8 cellular contexts compared by ENCODE assay signal in the genomic region with DNA sequence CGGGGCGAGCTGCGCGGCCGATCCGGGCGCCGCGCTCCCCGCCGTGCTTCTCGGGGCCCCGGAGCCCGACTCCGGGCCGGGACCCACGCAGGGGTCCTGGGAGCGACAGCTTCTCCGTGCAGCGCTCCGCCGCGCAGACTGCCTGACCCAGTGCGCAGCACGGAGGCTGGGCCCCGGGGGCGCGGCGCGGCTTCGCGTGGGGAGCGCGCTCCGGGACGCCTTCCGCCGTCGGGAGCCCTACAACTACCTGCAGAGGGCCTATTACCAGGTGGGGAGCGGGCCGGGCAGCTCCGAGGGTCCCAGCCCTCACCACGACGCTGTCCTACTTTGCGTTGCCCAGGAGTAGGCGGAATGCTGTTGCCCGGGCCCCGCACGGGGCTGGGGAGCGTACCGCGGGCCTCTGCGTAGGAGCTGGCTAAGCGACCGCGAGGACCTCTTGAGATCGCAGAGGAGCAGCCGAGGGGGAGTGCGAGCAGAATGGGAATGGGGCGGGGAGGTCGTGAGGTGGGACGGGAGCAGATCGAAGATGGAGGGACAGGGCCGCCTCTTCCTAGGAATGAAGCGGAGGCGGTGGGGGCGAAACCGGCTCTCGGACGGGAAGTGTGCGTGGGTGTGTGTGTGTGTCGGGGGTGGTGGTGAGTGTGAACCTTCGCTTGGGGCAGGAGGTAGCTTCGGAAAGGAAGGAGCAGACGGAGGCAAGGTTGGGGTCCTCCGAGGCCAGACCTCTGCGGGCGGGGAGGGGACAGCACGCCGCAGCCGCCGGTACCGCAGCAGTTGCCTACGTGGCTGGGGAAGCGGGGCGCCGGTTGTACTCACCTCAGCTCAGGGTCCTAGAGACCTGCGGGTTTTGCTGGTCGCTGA. TPM values are rescaled to one million over a fixed set of nuclear protein-coding genes. Genes with fewer than 3 reads are reported as not detected.
DNase-seq lines count a peak whose midpoint lies in the region; ATAC-seq and TF ChIP-seq lines count a peak whose summit lies in the region.

No MANE protein-coding gene starts in this region.

- TF ChIP-seq RAD21 in Ishikawa (IDR thresholded peaks at IDR 0.05; ENCODE audit: low read depth): no peak

- H2BK5ac ChIP-seq in mesendoderm (ENCODE audit: low read length): peak overlapping the region; percentile 87

- H3K27ac Mint-ChIP-seq in CD14-positive monocyte: peak overlapping the region in 2 of 7 donors; percentile 40 to 63
- peak overlapping the region; percentile 54 for H3K27ac Mint-ChIP-seq in activated CD4-positive, alpha-beta T cell treated with anti-CD3 and anti-CD28 coated beads, Interleukin-2, amount 10 ng/mL, durations not matched to agents 7 days and 5 days

- H2BK15ac ChIP-seq in mesendoderm (replicated peaks; ENCODE audit: low read depth): no peak overlapping the region

- peak overlapping the region; percentile 41 for H3K27ac ChIP-seq in mesendoderm (ENCODE audit: low read depth, low read length)
- peak overlapping the region; percentile 57 for H3K27ac ChIP-seq in suprapubic skin

- H3K27me3 Mint-ChIP-seq in CD14-positive monocyte (ENCODE audit: low read depth in 3 of 3): peaks cover 49 to 69% (median 54%) of the 10 kb centered on the region in 3 donors
- peaks cover 59% of the 10 kb centered on the region for H3K27me3 Mint-ChIP-seq in activated CD4-positive, alpha-beta T cell treated with anti-CD3 and anti-CD28 coated beads, Interleukin-2, amount 10 ng/mL, durations not matched to agents 7 days and 5 days

- H3K27me3 ChIP-seq in mesendoderm (ENCODE audit: insufficient read depth, low read length, poor library complexity) (peaks cover 2% of the 10 kb centered on the region), suprapubic skin (peaks cover 17% of the 10 kb centered on the region)

- CTCF ChIA-PET in activated CD4-positive, alpha-beta T cell treated with anti-CD3 and anti-CD28 coated beads, Interleukin-2, amount 10 ng/mL, durations not matched to agents 7 days and 5 days (lab: Charles Lee): interaction anchor here (0.7 to 2.2 kb wide), 12 partner anchors 10 to 76 kb away, joined by 3 to 17 read pairs (median 3); partner anchors contain the start of genes CD4, CDCA3, GNB3 and MLF2

- H3K36me3 ChIP-seq in mesendoderm (ENCODE audit: control insufficient read depth, insufficient read depth, low read length) (peaks cover 7% of the 10 kb centered on the region), suprapubic skin (peaks cover 10% of the 10 kb centered on the region)

- no peak for TF ChIP-seq POLR2A in suprapubic skin (IDR thresholded peaks at IDR 0.05)

- H3K36me3 Mint-ChIP-seq in CD14-positive monocyte: peaks cover 16 to 26% of the 10 kb centered on the region in 2 donors
- H3K36me3 Mint-ChIP-seq in activated CD4-positive, alpha-beta T cell treated with anti-CD3 and anti-CD28 coated beads, Interleukin-2, amount 10 ng/mL, durations not matched to agents 7 days and 5 days (ENCODE audit: low read depth): no peaks in the 10 kb centered on the region

- TF ChIP-seq CTCF in CD14-positive monocyte (IDR thresholded peaks at IDR 0.05): no peak
- TF ChIP-seq CTCF in suprapubic skin (IDR thresholded peaks at IDR 0.05): no peak

- H3K4ac ChIP-seq in mesendoderm (ENCODE audit: low read depth, low read length): peak overlapping the region; percentile 19

- peak overlapping the region; percentile 48 for H3K23ac ChIP-seq in mesendoderm (ENCODE audit: low read length)

- no peak for ATAC-seq in HG03139 (IDR thresholded peaks at IDR 0.05; ENCODE audit: unreplicated experiment)

- H3K4me3 Mint-ChIP-seq in CD14-positive monocyte: peak overlapping the region; percentile 84 to 95
- H3K4me3 Mint-ChIP-seq in activated CD4-positive, alpha-beta T cell treated with anti-CD3 and anti-CD28 coated beads, Interleukin-2, amount 10 ng/mL, durations not matched to agents 7 days and 5 days: peak overlapping the region; percentile 69

- peaks cover 12% of the 10 kb centered on the region for H3K79me1 ChIP-seq in mesendoderm (ENCODE audit: low read length)

- peak overlapping the region; percentile 99 for H3K56ac ChIP-seq in mesendoderm (ENCODE audit: low read length)

- no peak overlapping the region for H4K8ac ChIP-seq in mesendoderm (ENCODE audit: low read depth, low read length)

- POLR2A ChIA-PET in activated CD4-positive, alpha-beta T cell treated with anti-CD3 and anti-CD28 coated beads, Interleukin-2, amount 10 ng/mL, durations not matched to agents 7 days and 5 days (lab: Charles Lee): no interaction called here

- peak overlapping the region; percentile 78 for H3K18ac ChIP-seq in mesendoderm (ENCODE audit: low read length)

- TF ChIP-seq EP300 in Ishikawa (IDR thresholded peaks at IDR 0.05; ENCODE audit: borderline replicate concordance): no peak
- TF ChIP-seq EP300 in suprapubic skin (IDR thresholded peaks at IDR 0.05): no peak

- H3K4me1 Mint-ChIP-seq in CD14-positive monocyte: peaks cover 24% of the 10 kb centered on the region
- H3K4me1 Mint-ChIP-seq in activated CD4-positive, alpha-beta T cell treated with anti-CD3 and anti-CD28 coated beads, Interleukin-2, amount 10 ng/mL, durations not matched to agents 7 days and 5 days: peaks cover 16% of the 10 kb centered on the region

- intact Hi-C loops in CD14-positive monocyte (cut with micrococcal nuclease): loop anchor here (5.0 kb wide), 3 partner anchors 37 to 207 kb away; no protein-coding TSS in a partner anchor

- peaks cover 0 to 12% (median 8%) of the 10 kb centered on the region in 7 donors for H3K9me3 Mint-ChIP-seq in CD14-positive monocyte
- no peaks in the 10 kb centered on the region for H3K9me3 Mint-ChIP-seq in activated CD4-positive, alpha-beta T cell treated with anti-CD3 and anti-CD28 coated beads, Interleukin-2, amount 10 ng/mL, durations not matched to agents 7 days and 5 days

- H3K9me3 ChIP-seq in suprapubic skin: no peaks in the 10 kb centered on the region

- peaks cover 2% of the 10 kb centered on the region for H3K4me1 ChIP-seq in mesendoderm (ENCODE audit: control insufficient read depth, low read depth, low read length)
- H3K4me1 ChIP-seq in suprapubic skin: peaks cover 40% of the 10 kb centered on the region

- H2BK120ac ChIP-seq in mesendoderm (ENCODE audit: low read depth, low read length): peak overlapping the region; percentile 29

- H4K5ac ChIP-seq in mesendoderm (ENCODE audit: low read length): no peak overlapping the region

- DNase-seq in CD14-positive monocyte (ENCODE audit: low spot score) (peak; percentile 48), mesendoderm (peak; percentile 82), suprapubic skin (ENCODE audit: low spot score in 2 of 2) (peak in 1 of 2 donors; percentile 70), SHP77 (lab: John Stamatoyannopoulos, UW) (no peak)
- DNase-seq in activated CD4-positive, alpha-beta T cell treated with anti-CD3 and anti-CD28 coated beads, Interleukin-2, amount 10 ng/mL, durations not matched to agents 7 days and 5 days: no peak
- peak; percentile 14 for DNase-seq in effector CD4-positive, alpha-beta T cell

- H3K9ac ChIP-seq in mesendoderm (ENCODE audit: low read length): peak overlapping the region; percentile 97

- H3K4me3 ChIP-seq in mesendoderm (ENCODE audit: low read length) (peak overlapping the region; percentile 95), suprapubic skin (peak overlapping the region; percentile 75)

- no CpG with 5 or more reads among the region's 89 CpGs for WGBS in mesendoderm (ENCODE audit: extremely low coverage, insufficient coverage, low lambda C conversion rate)
- WGBS in suprapubic skin: 0% methylated on average over 39 of the region's 89 CpGs

- H3K4me2 ChIP-seq in mesendoderm (ENCODE audit: low read length): peak overlapping the region; percentile 47

- H2AK5ac ChIP-seq in mesendoderm (ENCODE audit: low read length): no peak overlapping the region

- H3K79me2 ChIP-seq in mesendoderm (ENCODE audit: control insufficient read depth, insufficient read depth, low read length): peaks cover 4% of the 10 kb centered on the region

TF ChIP-seq in Ishikawa, 13 proteins besides CTCF, POLR2A, EP300 and RAD21:
- no peak for TF ChIP-seq TCF12 (IDR thresholded peaks at IDR 0.05; ENCODE audit: low read depth)
- peak; percentile 95 for TF ChIP-seq EGR1 (IDR thresholded peaks at IDR 0.05)
- TF ChIP-seq, protein P1, sequence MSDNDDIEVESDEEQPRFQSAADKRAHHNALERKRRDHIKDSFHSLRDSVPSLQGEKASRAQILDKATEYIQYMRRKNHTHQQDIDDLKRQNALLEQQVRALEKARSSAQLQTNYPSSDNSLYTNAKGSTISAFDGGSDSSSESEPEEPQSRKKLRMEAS (IDR thresholded peaks at IDR 0.05): peak; percentile 64
- peak; percentile 60 for TF ChIP-seq ZBTB7A (IDR thresholded peaks at IDR 0.05; ENCODE audit: low read depth)

RNA-seq across cellular contexts. Expression of gene P3H3, which starts 0.7 kb away (rescaled TPM):
- not detected for polyA plus RNA-seq in CD14-positive monocyte
- total RNA-seq in activated CD4-positive, alpha-beta T cell treated with anti-CD3 and anti-CD28 coated beads, Interleukin-2, amount 10 ng/mL, durations not matched to agents 7 days and 5 days: under 1 TPM in 1 of 2 experiments, not detected in 1; 0.40 TPM
- 5.7 TPM for polyA plus RNA-seq in mesendoderm (2013, experiment 1 of 2)
- 5.9 TPM for polyA plus RNA-seq in mesendoderm (2013, experiment 2 of 2)
- 10 to 100 TPM in 3 of 4 donors, 1 to 10 TPM in 1; 5.0 to 30.5 (median 14.3) TPM for total RNA-seq in suprapubic skin

RNA-seq across cellular contexts. Expression of gene GPR162, which starts 7.3 kb away (rescaled TPM):
- polyA plus RNA-seq in CD14-positive monocyte: 10 to 100 TPM; 15.1 to 16.0 TPM
- under 1 TPM; 0.25 to 0.29 TPM for total RNA-seq in activated CD4-positive, alpha-beta T cell treated with anti-CD3 and anti-CD28 coated beads, Interleukin-2, amount 10 ng/mL, durations not matched to agents 7 days and 5 days
- polyA plus RNA-seq in mesendoderm (2013, experiment 1 of 2): 0.28 TPM
- 0.42 TPM for polyA plus RNA-seq in mesendoderm (2013, experiment 2 of 2)
- 1 to 10 TPM in 2 of 4 donors, under 1 TPM in 2; 0.47 to 2.1 (median 1.0) TPM for total RNA-seq in suprapubic skin

RNA-seq across cellular contexts. Expression of gene GNB3, which starts 11.8 kb away (rescaled TPM):
- polyA plus RNA-seq in CD14-positive monocyte: not detected
- total RNA-seq in activated CD4-positive, alpha-beta T cell treated with anti-CD3 and anti-CD28 coated beads, Interleukin-2, amount 10 ng/mL, durations not matched to agents 7 days and 5 days: not detected
- polyA plus RNA-seq in mesendoderm (2013, experiment 1 of 2): 1.5 TPM
- polyA plus RNA-seq in mesendoderm (2013, experiment 2 of 2): 2.0 TPM
- total RNA-seq in suprapubic skin: 1 to 10 TPM in 2 of 4 donors, under 1 TPM in 1, not detected in 1; 0.72 to 1.5 (median 1.4) TPM

RNA-seq across cellular contexts. Expression of gene CDCA3, which starts 22.2 kb away (rescaled TPM):
- under 1 TPM; 0.57 to 0.61 TPM for polyA plus RNA-seq in CD14-positive monocyte
- 100 to 1,000 TPM; 118 to 122 TPM for total RNA-seq in activated CD4-positive, alpha-beta T cell treated with anti-CD3 and anti-CD28 coated beads, Interleukin-2, amount 10 ng/mL, durations not matched to agents 7 days and 5 days
- 80.7 TPM for polyA plus RNA-seq in mesendoderm (2013, experiment 1 of 2)
- polyA plus RNA-seq in mesendoderm (2013, experiment 2 of 2): 79.7 TPM
- 1 to 10 TPM; 4.8 to 8.9 (median 5.9) TPM for total RNA-seq in suprapubic skin

RNA-seq across cellular contexts. Expression of gene USP5, which starts 23.0 kb away (rescaled TPM):
- polyA plus RNA-seq in CD14-positive monocyte: 10 to 100 TPM; 29.9 to 32.4 TPM
- 100 to 1,000 TPM; 119 to 131 TPM for total RNA-seq in activated CD4-positive, alpha-beta T cell treated with anti-CD3 and anti-CD28 coated beads, Interleukin-2, amount 10 ng/mL, durations not matched to agents 7 days and 5 days
- 86.8 TPM for polyA plus RNA-seq in mesendoderm (2013, experiment 1 of 2)
- polyA plus RNA-seq in mesendoderm (2013, experiment 2 of 2): 87.0 TPM
- total RNA-seq in suprapubic skin: 10 to 100 TPM; 54.7 to 71.8 (median 68.9) TPM

Comparison
In these comparisons a context has a peak if more than half of its experiments do, and no peak if none do; other contexts are left out.
1. DNase-seq: peak in CD14-positive monocyte (single experiment), effector CD4-positive, alpha-beta T cell (single experiment) and mesendoderm (single experiment); none in activated CD4-positive, alpha-beta T cell treated with anti-CD3 and anti-CD28 coated beads, Interleukin-2, amount 10 ng/mL, durations not matched to agents 7 days and 5 days (single experiment) and SHP77 (0 of 2).
2. RNA of gene P3H3, which starts 0.7 kb away (total RNA-seq): 5.0 to 30.5 TPM in suprapubic skin; 0.40 TPM in activated CD4-positive, alpha-beta T cell treated with anti-CD3 and anti-CD28 coated beads, Interleukin-2, amount 10 ng/mL, durations not matched to agents 7 days and 5 days; every median in the first group is over 4 times any median in the second.